ENCODE assay signal across 1 cellular context in genomic region chr3:172596394-172596706, GRCh38.
TF ChIP-seq lines count a peak whose summit lies in the region.

No MANE protein-coding gene starts in this region.

TF ChIP-seq in WTC11, 78 proteins besides CTCF, POLR2A, EP300 and RAD21 (continued from another document):
- TF ChIP-seq AFF4 (CRISPR knock-in tag; IDR thresholded peaks at IDR 0.05; ENCODE audit: borderline replicate concordance) (no peak), SMAD4 (CRISPR knock-in tag; IDR thresholded peaks at IDR 0.05) (no peak), FOXK1 (CRISPR knock-in tag; IDR thresholded peaks at IDR 0.05) (no peak), SP1 (CRISPR knock-in tag; conservative IDR thresholded peaks at IDR 0.05) (no peak)
